In the genomic region with DNA sequence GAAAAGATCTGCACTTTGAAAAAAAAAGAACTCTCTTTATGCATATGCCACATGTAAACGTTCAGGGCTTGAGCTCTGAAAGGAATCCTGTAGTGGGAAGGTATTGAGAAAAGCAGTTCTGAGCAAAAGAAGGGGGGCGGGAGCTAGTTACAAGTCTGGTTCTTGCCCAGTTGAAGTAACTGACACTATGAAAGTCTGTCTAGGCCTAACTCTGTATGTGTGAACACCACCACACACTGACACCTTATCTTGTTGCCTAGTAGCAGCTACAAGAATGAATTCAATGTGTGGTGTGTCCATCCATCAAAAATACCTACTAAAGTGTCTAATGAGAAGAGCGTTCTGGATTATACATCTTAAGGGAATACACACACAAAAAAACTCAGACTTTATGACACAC, we compare ENCODE assay signal across 18 cellular contexts.
"Had no signal": no experiment of that assay in that cellular context is flagged by ENCODE, and none has a peak within 500 bp of the region (broad histone marks: within the 10 kb centered on the region; RNA-seq: fewer than 3 reads in every experiment).

No MANE protein-coding gene starts in this region.

- DNase-seq: central memory CD4-positive, alpha-beta T cell; effector CD4-positive, alpha-beta T cell; foreskin melanocyte; immature natural killer cell; left lung; mesendoderm; naive B cell; nucleus accumbens; ovary; right lobe of liver; stimulated activated CD4-positive, alpha-beta T cell treated with anti-CD3 and anti-CD28 coated beads, Interleukin-15, amount 100 ng/mL, for 24 hours; stimulated activated CD4-positive, alpha-beta T cell treated with anti-CD3 and anti-CD28 coated beads, Interleukin-1b, Interleukin-23, amount 100 ng/mL, for 48 hours; stimulated activated CD4-positive, alpha-beta T cell treated with anti-CD3 and anti-CD28 coated beads, Interleukin-4, amount 100 ng/mL, for 24 hours; stimulated activated naive B cell treated with anti-CD40 and anti-IgM and Interleukin-4, amounts not matched to agents 10 μg/mL and 1 μg/mL and 100 μg/mL, for 72 hours; stimulated activated naive CD8-positive, alpha-beta T cell treated with anti-CD3 and anti-CD28 coated beads, Interleukin-15, amount 100 ng/mL, for 72 hours; testis had no signal

- H3K27ac ChIP-seq: coronary artery, ovary, right lobe of liver, testis, tibial nerve had no signal

- ATAC-seq: left lung; stimulated activated naive B cell treated with anti-CD40 and anti-IgM and Interleukin-4, amounts not matched to agents 10 μg/mL and 1 μg/mL and 100 μg/mL, for 72 hours; stimulated activated naive CD8-positive, alpha-beta T cell treated with anti-CD3 and anti-CD28 coated beads, Interleukin-15, amount 100 ng/mL, for 72 hours had no signal

- H3K9me3 ChIP-seq: left lung, ovary, right lobe of liver, testis had no signal

- H3K27me3 ChIP-seq: left lung, ovary, right lobe of liver, testis, tibial nerve had no signal

- H3K36me3 ChIP-seq: left lung, ovary, right lobe of liver, tibial nerve had no signal

- H3K4me3 ChIP-seq: coronary artery, left lung, ovary, right lobe of liver, testis, tibial nerve had no signal

- H3K4me1 ChIP-seq: left lung, right lobe of liver, testis, tibial nerve had no signal
